ENCODE assay signal across 9 cellular contexts in the genomic region with DNA sequence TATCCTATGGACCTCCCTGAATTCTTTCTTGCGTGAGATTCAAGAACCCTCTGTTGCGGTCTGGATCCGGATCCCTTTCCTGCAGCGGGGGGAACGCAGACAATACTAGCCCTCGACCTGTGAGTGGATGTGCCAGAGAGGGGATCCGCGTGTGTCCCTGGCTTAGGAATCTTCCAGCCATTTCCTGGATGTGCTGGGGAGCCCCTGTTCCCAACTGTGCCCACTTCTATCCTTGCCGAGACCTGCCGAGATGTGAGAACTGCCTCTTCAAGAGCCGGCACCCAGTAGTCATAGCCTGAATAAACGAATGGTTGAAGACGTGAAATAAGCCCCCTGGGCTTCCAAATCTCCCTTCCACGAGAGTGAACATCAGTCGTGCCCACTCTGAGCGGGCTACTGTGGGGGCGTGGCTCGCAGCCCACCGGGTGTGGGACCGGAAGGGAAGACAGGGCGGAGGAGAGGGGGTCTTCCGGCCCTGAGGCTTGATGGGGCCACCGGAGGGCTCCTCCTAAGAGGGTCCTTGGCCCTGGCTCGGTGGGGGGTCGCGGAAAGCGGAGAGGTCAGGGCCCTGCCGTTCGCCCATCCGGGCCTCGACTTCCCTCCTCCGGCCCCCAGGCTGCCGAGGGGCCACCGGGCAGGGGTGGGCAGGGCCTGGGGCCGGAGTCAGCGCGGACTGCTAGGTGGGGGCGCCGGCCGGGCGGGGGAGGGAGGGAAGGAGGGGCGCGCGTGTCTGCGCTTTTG. TPM values are rescaled to one million over a fixed set of nuclear protein-coding genes. Genes with fewer than 3 reads are reported as not detected.
DNase-seq lines count a peak whose midpoint lies in the region; ATAC-seq and TF ChIP-seq lines count a peak whose summit lies in the region.
"Had no signal": no experiment of that assay in that cellular context is flagged by ENCODE, and none has a peak within 500 bp of the region (broad histone marks: within the 10 kb centered on the region; RNA-seq: fewer than 3 reads in every experiment).

No MANE protein-coding gene starts in this region.

- TF ChIP-seq CTCF in AG04449 (IDR thresholded peaks at IDR 0.05; ENCODE audit: insufficient read depth, low read length, missing control alignments): no peak
- TF ChIP-seq CTCF in VCaP (conservative IDR thresholded peaks at IDR 0.05): no peak
- no peak for TF ChIP-seq CTCF in left ventricle myocardium inferior (IDR thresholded peaks at IDR 0.05; ENCODE audit: borderline replicate concordance)

- no peaks in the 10 kb centered on the region for H3K9me3 ChIP-seq in left ventricle myocardium inferior (replicated peaks)

- H3K27ac ChIP-seq in VCaP (peak overlapping the region; percentile 61; the same call in 1 of the 2 replicates), left ventricle myocardium inferior (replicated peaks) (peak overlapping the region; percentile 38)
- H3K27ac ChIP-seq: epithelial cell of prostate had no signal

- CTCF ChIA-PET in AG04449 (lab: Yijun Ruan, JAX): no interaction called here

- DNase-seq in AG04449 (ENCODE audit: low read depth, low spot score): no peak
- no peak for DNase-seq in left ventricle myocardium inferior
- no peak for DNase-seq in skeletal muscle cell (ENCODE audit: low read depth)
- no peak for DNase-seq in NCI-H2171 treated with DMSO at 0.1 percent for 48 hours (lab: John Stamatoyannopoulos, UW)
- DNase-seq in stimulated activated CD4-positive, alpha-beta T cell treated with anti-CD3 and anti-CD28 coated beads, Interleukin-2, amount 100 ng/mL, for 24 hours: no peak
- no peak for DNase-seq in NCI-H1105 treated with DMSO at 0.1 percent for 48 hours (lab: John Stamatoyannopoulos, UW)

- H3K36me3 ChIP-seq in left ventricle myocardium inferior: no peaks in the 10 kb centered on the region

- peak; percentile 6 for ATAC-seq in GM21529 (IDR thresholded peaks at IDR 0.05; ENCODE audit: unreplicated experiment)

- H3K4me1 ChIP-seq in left ventricle myocardium inferior: peaks cover 34% of the 10 kb centered on the region

- no peaks in the 10 kb centered on the region for H3K27me3 ChIP-seq in left ventricle myocardium inferior (ENCODE audit: low read depth)

- peak overlapping the region; percentile 78 for H3K4me3 ChIP-seq in AG04449 (ENCODE audit: low read depth, low read length)
- peak overlapping the region; percentile 82 for H3K4me3 ChIP-seq in left ventricle myocardium inferior
- peak overlapping the region; percentile 79 for H3K4me3 ChIP-seq in skeletal muscle cell (ENCODE audit: low read depth, low read length)

- intact Hi-C loops in left ventricle myocardium inferior (cut with micrococcal nuclease): no loop called here

- POLR2A ChIA-PET in AG04449 (lab: Yijun Ruan, JAX): interaction anchor here (0.5 to 1.3 kb wide), 3 partner anchors 13 to 322 kb away, joined by 3 to 4 read pairs (median 3); no protein-coding TSS in a partner anchor

RNA-seq across cellular contexts. Expression of gene CCDC136, which starts 1.3 kb away (rescaled TPM):
- 8.2 TPM for total RNA-seq in left ventricle myocardium inferior

RNA-seq across cellular contexts. Expression of gene OPN1SW, which starts 14.9 kb away (rescaled TPM):
- total RNA-seq in left ventricle myocardium inferior: not detected

RNA-seq across cellular contexts. Expression of gene FLNC, which starts 39.7 kb away (rescaled TPM):
- total RNA-seq in left ventricle myocardium inferior: 839 TPM

RNA-seq across cellular contexts. Expression of gene CALU, which starts 51.3 kb away (rescaled TPM):
- 236 TPM for total RNA-seq in left ventricle myocardium inferior
